ENCODE assay signal across 7 cellular contexts in genomic region chr6:159969204-159969912, GRCh38. TPM values are rescaled to one million over a fixed set of nuclear protein-coding genes. Genes with fewer than 3 reads are reported as not detected.
DNase-seq lines count a peak whose midpoint lies in the region; ATAC-seq and TF ChIP-seq lines count a peak whose summit lies in the region.

No MANE protein-coding gene starts in this region.

- H3K4me3 ChIP-seq in heart left ventricle: peak overlapping the region; percentile 76 to 99 (median 94)

- H3K27me3 ChIP-seq in heart left ventricle: no peaks in the 10 kb centered on the region

- WGBS in heart left ventricle, 4 donors: 0% methylated on average over 28 to 91 of the region's 91 CpGs

- peaks cover 15% of the 10 kb centered on the region for H3K36me3 Mint-ChIP-seq in activated naive CD4-positive, alpha-beta T cell treated with anti-CD3 and anti-CD28 coated beads, Interleukin-2, amount 10 ng/mL, durations not matched to agents 7 days and 5 days

- POLR2A ChIA-PET in HEK293T (lab: Yijun Ruan, JAX): no interaction called here

- intact Hi-C loops in heart left ventricle (cut with DNase I): no loop called here

- peaks cover 54% of the 10 kb centered on the region for H3K4me1 Mint-ChIP-seq in activated naive CD4-positive, alpha-beta T cell treated with anti-CD3 and anti-CD28 coated beads, Interleukin-2, amount 10 ng/mL, durations not matched to agents 7 days and 5 days

- peak; percentile 41 for ATAC-seq in GM18505 (IDR thresholded peaks at IDR 0.05; ENCODE audit: unreplicated experiment)
- peak in 3 of 4 donors; percentile 21 to 43 (median 31) for ATAC-seq in heart left ventricle

- H3K9me3 ChIP-seq in heart left ventricle: no peaks in the 10 kb centered on the region

- TF ChIP-seq CTCF in heart left ventricle (IDR thresholded peaks at IDR 0.05): peak in 3 of 12 donors; percentile 9 to 24 (median 13)

- H3K4me3 Mint-ChIP-seq in activated naive CD4-positive, alpha-beta T cell treated with anti-CD3 and anti-CD28 coated beads, Interleukin-2, amount 10 ng/mL, durations not matched to agents 7 days and 5 days: peak overlapping the region; percentile 96

- DNase-seq in HEK293T (ENCODE audit: extremely low spot score) (peak; percentile 41), NAMALWA (ENCODE audit: low spot score) (peak; percentile 37), heart left ventricle (peak; percentile 45 to 76 (median 51)), retina (peak; percentile 80), NCI-H1436 (lab: John Stamatoyannopoulos, UW) (no peak)
- peak; percentile 50 for DNase-seq in activated naive CD4-positive, alpha-beta T cell treated with anti-CD3 and anti-CD28 coated beads, Interleukin-2, amount 10 ng/mL, durations not matched to agents 7 days and 5 days

- CTCF ChIA-PET in HEK293T (lab: Yijun Ruan, JAX): no interaction called here
- CTCF ChIA-PET in activated naive CD4-positive, alpha-beta T cell treated with anti-CD3 and anti-CD28 coated beads, Interleukin-2, amount 10 ng/mL, durations not matched to agents 7 days and 5 days (lab: Charles Lee): interaction anchor here (1.0 to 1.3 kb wide), 2 partner anchors 11 to 47 kb away, joined by 3 to 4 read pairs; no protein-coding TSS in a partner anchor

- no peaks in the 10 kb centered on the region for H3K9me3 Mint-ChIP-seq in activated naive CD4-positive, alpha-beta T cell treated with anti-CD3 and anti-CD28 coated beads, Interleukin-2, amount 10 ng/mL, durations not matched to agents 7 days and 5 days

- TF ChIP-seq POLR2A in GM18505 (IDR thresholded peaks at IDR 0.05; ENCODE audit: borderline replicate concordance, extremely low read depth, insufficient read depth, insufficient read length) (no peak), heart left ventricle (IDR thresholded peaks at IDR 0.05) (no peak)

- peak overlapping the region; percentile 91 for H3K27ac Mint-ChIP-seq in activated naive CD4-positive, alpha-beta T cell treated with anti-CD3 and anti-CD28 coated beads, Interleukin-2, amount 10 ng/mL, durations not matched to agents 7 days and 5 days

- H3K27me3 Mint-ChIP-seq in activated naive CD4-positive, alpha-beta T cell treated with anti-CD3 and anti-CD28 coated beads, Interleukin-2, amount 10 ng/mL, durations not matched to agents 7 days and 5 days: peaks cover 27% of the 10 kb centered on the region

- H3K4me1 ChIP-seq in heart left ventricle: peaks cover 0 to 67% (median 40%) of the 10 kb centered on the region in 12 donors

- no peaks in the 10 kb centered on the region for H3K36me3 ChIP-seq in heart left ventricle

- H3K27ac ChIP-seq in heart left ventricle: peak overlapping the region; percentile 62 to 96 (median 92)

TF ChIP-seq in HEK293T, 16 proteins besides CTCF, POLR2A, EP300 and RAD21:
- TF ChIP-seq HDGF (IDR thresholded peaks at IDR 0.05; ENCODE audit: borderline replicate concordance) (no peak), LEF1 (IDR thresholded peaks at IDR 0.05; ENCODE audit: borderline replicate concordance) (no peak), SUZ12 (IDR thresholded peaks at IDR 0.05) (no peak), TARDBP (IDR thresholded peaks at IDR 0.05) (no peak), PKNOX1 (IDR thresholded peaks at IDR 0.05) (no peak), CTBP1 (IDR thresholded peaks at IDR 0.05; ENCODE audit: borderline replicate concordance) (no peak), BHLHE40 (IDR thresholded peaks at IDR 0.05; ENCODE audit: borderline replicate concordance) (no peak), FOXM1 (IDR thresholded peaks at IDR 0.05; ENCODE audit: borderline replicate concordance) (no peak; the same call in 1 of the 2 replicates), SP1 (IDR thresholded peaks at IDR 0.05) (no peak), ARNT (IDR thresholded peaks at IDR 0.05) (no peak; the same call in 1 of the 2 replicates), FOXK2 (IDR thresholded peaks at IDR 0.05) (no peak), NFRKB (IDR thresholded peaks at IDR 0.05) (no peak), ZNF384 (IDR thresholded peaks at IDR 0.05) (no peak), FOXA1 (IDR thresholded peaks at IDR 0.05) (no peak), L3MBTL2 (conservative IDR thresholded peaks at IDR 0.05) (no peak)

RNA-seq across cellular contexts. Expression of gene IGF2R, which starts 0.5 kb away (rescaled TPM):
- 100 to 1,000 TPM in 2 of 9 donors, 10 to 100 TPM in 7; 49.3 to 111 (median 74.0) TPM for total RNA-seq in heart left ventricle
- 10 to 100 TPM; 15.4 to 38.0 TPM for polyA plus RNA-seq in heart left ventricle
